In genomic region chr16:74888227-74888862, GRCh38 we compare ENCODE assay signal across 1 cellular context.
TF ChIP-seq lines count a peak whose summit lies in the region.

No MANE protein-coding gene starts in this region.

TF ChIP-seq in HepG2, 621 proteins besides CTCF, POLR2A, EP300 and RAD21:
- no peak for TF ChIP-seq ZBTB49 (CRISPR knock-in tag; IDR thresholded peaks at IDR 0.05; ENCODE audit: borderline replicate concordance)
